ENCODE assay signal across 32 cellular contexts in the genomic region with DNA sequence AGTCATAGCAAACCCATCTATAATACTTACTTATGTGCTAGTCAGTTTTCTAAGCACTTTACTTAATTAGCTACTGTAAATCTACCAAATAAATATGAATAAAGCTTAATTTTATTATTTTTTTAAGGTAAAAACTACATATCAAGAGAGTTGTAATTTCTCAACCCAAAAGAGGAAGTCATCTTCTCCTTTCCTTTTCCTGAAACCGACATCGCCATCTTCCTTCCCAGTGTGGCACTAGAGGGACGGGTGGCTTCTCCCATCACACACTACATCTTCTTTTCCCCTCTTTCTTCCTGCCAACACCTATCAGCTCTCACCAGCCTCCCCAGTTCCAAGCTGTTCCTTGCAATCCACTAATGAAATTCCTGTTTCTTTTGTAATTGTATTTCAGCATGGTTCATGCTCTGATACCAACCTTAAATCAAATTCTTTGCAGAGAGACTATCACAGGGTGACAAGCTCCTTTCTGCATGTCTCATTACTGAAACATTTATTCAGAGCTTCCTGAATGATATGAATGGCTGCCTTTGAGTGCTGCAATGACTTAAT.
"Had no signal": no experiment of that assay in that cellular context is flagged by ENCODE, and none has a peak within 500 bp of the region (broad histone marks: within the 10 kb centered on the region; RNA-seq: fewer than 3 reads in every experiment).

No MANE protein-coding gene starts in this region.

- H3K4me1 ChIP-seq: gastrocnemius medialis, heart right ventricle had no signal

- H3K27ac Mint-ChIP-seq: activated CD4-positive, alpha-beta memory T cell treated with anti-CD3 and anti-CD28 coated beads for 36 hours; activated CD4-positive, alpha-beta T cell treated with anti-CD3 and anti-CD28 coated beads for 36 hours; activated CD4-positive, alpha-beta T cell treated with anti-CD3 and anti-CD28 coated beads, Interleukin-2, amount 10 ng/mL, durations not matched to agents 24 days and 14 days; activated naive CD4-positive, alpha-beta T cell treated with anti-CD3 and anti-CD28 coated beads, Interleukin-2, amount 10 ng/mL, durations not matched to agents 7 days and 5 days; activated naive CD4-positive, alpha-beta T cell treated with anti-CD3 and anti-CD28 coated beads, Interleukin-2, amount 50 U/mL, for 72 hours; activated naive CD8-positive, alpha-beta T cell treated with anti-CD3 and anti-CD28 coated beads, Interleukin-2, amount 10 ng/mL, durations not matched to agents 7 days and 5 days; activated T-cell treated with anti-CD3 and anti-CD28 coated beads, Interleukin-2, amount 50 U/mL, for 24 hours; activated T-cell treated with anti-CD3 and anti-CD28 coated beads, Interleukin-2, amount 50 U/mL, for 72 hours; dendritic cell treated with granulocyte-macrophage colony-stimulating factor and Interleukin-4, amounts not matched to agents 40 ng/mL and 50 ng/mL, for 4 days; endodermal cell; T-helper 17 cell; T-helper 2 cell treated with Interferon-gamma antibody and Interleukin-4, amounts not matched to agents 5 μg/mL and 100 μg/mL, for 36 hours had no signal

- H3K27me3 ChIP-seq: brain microvascular endothelial cell, gastrocnemius medialis, hepatocyte had no signal

- H3K4me3 Mint-ChIP-seq: activated CD4-positive, alpha-beta memory T cell treated with anti-CD3 and anti-CD28 coated beads for 36 hours; activated CD4-positive, alpha-beta T cell treated with anti-CD3 and anti-CD28 coated beads for 36 hours; activated CD4-positive, alpha-beta T cell treated with anti-CD3 and anti-CD28 coated beads, Interleukin-2, amount 10 ng/mL, durations not matched to agents 24 days and 14 days; activated naive CD4-positive, alpha-beta T cell treated with anti-CD3 and anti-CD28 coated beads, Interleukin-2, amount 10 ng/mL, durations not matched to agents 7 days and 5 days; activated naive CD8-positive, alpha-beta T cell treated with anti-CD3 and anti-CD28 coated beads, Interleukin-2, amount 10 ng/mL, durations not matched to agents 7 days and 5 days; activated T-cell treated with anti-CD3 and anti-CD28 coated beads, Interleukin-2, amount 50 U/mL, for 24 hours; activated T-cell treated with anti-CD3 and anti-CD28 coated beads, Interleukin-2, amount 50 U/mL, for 72 hours; central memory CD8-positive, alpha-beta T cell; dendritic cell treated with granulocyte-macrophage colony-stimulating factor and Interleukin-4, amounts not matched to agents 40 ng/mL and 50 ng/mL, for 4 days; endodermal cell; T-helper 17 cell; T-helper 2 cell treated with Interferon-gamma antibody and Interleukin-4, amounts not matched to agents 5 μg/mL and 100 μg/mL, for 36 hours had no signal

- ATAC-seq: activated CD4-positive, alpha-beta T cell treated with anti-CD3 and anti-CD28 coated beads for 36 hours; activated naive CD4-positive, alpha-beta T cell treated with anti-CD3 and anti-CD28 coated beads, Interleukin-2, amount 50 U/mL, for 72 hours; activated T-cell treated with anti-CD3 and anti-CD28 coated beads, Interleukin-2, amount 50 U/mL, for 72 hours; esophagus mucosa; gastrocnemius medialis; heart right ventricle; T-helper 17 cell had no signal

- H2AFZ ChIP-seq: hepatocyte had no signal

- H3K9me3 Mint-ChIP-seq: activated CD4-positive, alpha-beta memory T cell treated with anti-CD3 and anti-CD28 coated beads for 36 hours; activated CD4-positive, alpha-beta T cell treated with anti-CD3 and anti-CD28 coated beads, Interleukin-2, amount 10 ng/mL, durations not matched to agents 24 days and 14 days; activated naive CD4-positive, alpha-beta T cell treated with anti-CD3 and anti-CD28 coated beads, Interleukin-2, amount 10 ng/mL, durations not matched to agents 7 days and 5 days; activated T-cell treated with anti-CD3 and anti-CD28 coated beads, Interleukin-2, amount 50 U/mL, for 24 hours; activated T-cell treated with anti-CD3 and anti-CD28 coated beads, Interleukin-2, amount 50 U/mL, for 72 hours; T-helper 2 cell treated with Interferon-gamma antibody and Interleukin-4, amounts not matched to agents 5 μg/mL and 100 μg/mL, for 36 hours had no signal

- H3K36me3 ChIP-seq: brain microvascular endothelial cell, gastrocnemius medialis, heart right ventricle had no signal

- H3K4me3 ChIP-seq: coronary artery, dorsolateral prefrontal cortex, gastrocnemius medialis, heart right ventricle, hepatocyte had no signal

- H3K4me2 ChIP-seq: hepatocyte had no signal

- FAIRE-seq: astrocyte, bronchial epithelial cell had no signal

- H3K9me3 ChIP-seq: gastrocnemius medialis had no signal

- H3K27ac ChIP-seq: brain microvascular endothelial cell, coronary artery, dorsolateral prefrontal cortex, gastrocnemius medialis, heart right ventricle, hepatocyte had no signal

- H3K4me1 Mint-ChIP-seq: activated CD4-positive, alpha-beta T cell treated with anti-CD3 and anti-CD28 coated beads for 36 hours; activated CD4-positive, alpha-beta T cell treated with anti-CD3 and anti-CD28 coated beads, Interleukin-2, amount 10 ng/mL, durations not matched to agents 24 days and 14 days; activated naive CD4-positive, alpha-beta T cell treated with anti-CD3 and anti-CD28 coated beads, Interleukin-2, amount 10 ng/mL, durations not matched to agents 7 days and 5 days; activated naive CD8-positive, alpha-beta T cell treated with anti-CD3 and anti-CD28 coated beads, Interleukin-2, amount 10 ng/mL, durations not matched to agents 7 days and 5 days; central memory CD8-positive, alpha-beta T cell; endodermal cell; T-helper 17 cell had no signal

- H3K27me3 Mint-ChIP-seq: activated naive CD8-positive, alpha-beta T cell treated with anti-CD3 and anti-CD28 coated beads, Interleukin-2, amount 10 ng/mL, durations not matched to agents 7 days and 5 days; dendritic cell treated with granulocyte-macrophage colony-stimulating factor and Interleukin-4, amounts not matched to agents 40 ng/mL and 50 ng/mL, for 4 days had no signal

- H3K36me3 Mint-ChIP-seq: activated CD4-positive, alpha-beta memory T cell treated with anti-CD3 and anti-CD28 coated beads for 36 hours; activated naive CD4-positive, alpha-beta T cell treated with anti-CD3 and anti-CD28 coated beads, Interleukin-2, amount 10 ng/mL, durations not matched to agents 7 days and 5 days; activated naive CD8-positive, alpha-beta T cell treated with anti-CD3 and anti-CD28 coated beads, Interleukin-2, amount 10 ng/mL, durations not matched to agents 7 days and 5 days had no signal

- DNase-seq: activated CD4-positive, alpha-beta memory T cell treated with anti-CD3 and anti-CD28 coated beads for 36 hours; activated CD4-positive, alpha-beta T cell treated with anti-CD3 and anti-CD28 coated beads for 36 hours; activated CD4-positive, alpha-beta T cell treated with anti-CD3 and anti-CD28 coated beads, Interleukin-2, amount 10 ng/mL, durations not matched to agents 24 days and 14 days; activated CD4-positive, CD25-positive, alpha-beta regulatory T cell; activated CD4-positive, CD25-positive, alpha-beta regulatory T cell treated with anti-CD3 and anti-CD28 coated beads, Interleukin-2, amount 50 U/mL, for 72 hours; activated CD8-positive, alpha-beta memory T cell treated with anti-CD3 and anti-CD28 coated beads, Interleukin-2, amount 50 U/mL, for 48 hours; activated gamma-delta T cell; activated naive CD4-positive, alpha-beta T cell; activated naive CD4-positive, alpha-beta T cell treated with anti-CD3 and anti-CD28 coated beads, Interleukin-2, amount 10 ng/mL, durations not matched to agents 7 days and 5 days; activated naive CD8-positive, alpha-beta T cell treated with anti-CD3 and anti-CD28 coated beads, Interleukin-2, amount 10 ng/mL, durations not matched to agents 7 days and 5 days; activated T-cell treated with anti-CD3 and anti-CD28 coated beads for 4 hours; activated T-cell treated with anti-CD3 and anti-CD28 coated beads, Interleukin-2, amount 50 U/mL, for 24 hours; activated T-cell treated with anti-CD3 and anti-CD28 coated beads, Interleukin-2, amount 50 U/mL, for 72 hours; brain microvascular endothelial cell; dorsolateral prefrontal cortex; effector memory CD4-positive, alpha-beta T cell; endodermal cell; foreskin fibroblast; gastrocnemius medialis; glutamatergic neuron; heart right ventricle; T-helper 17 cell; T1000 had no signal

- H3K79me2 ChIP-seq: hepatocyte had no signal
